Comparison of ENCODE assay signal across 21 cellular contexts in the genomic region with DNA sequence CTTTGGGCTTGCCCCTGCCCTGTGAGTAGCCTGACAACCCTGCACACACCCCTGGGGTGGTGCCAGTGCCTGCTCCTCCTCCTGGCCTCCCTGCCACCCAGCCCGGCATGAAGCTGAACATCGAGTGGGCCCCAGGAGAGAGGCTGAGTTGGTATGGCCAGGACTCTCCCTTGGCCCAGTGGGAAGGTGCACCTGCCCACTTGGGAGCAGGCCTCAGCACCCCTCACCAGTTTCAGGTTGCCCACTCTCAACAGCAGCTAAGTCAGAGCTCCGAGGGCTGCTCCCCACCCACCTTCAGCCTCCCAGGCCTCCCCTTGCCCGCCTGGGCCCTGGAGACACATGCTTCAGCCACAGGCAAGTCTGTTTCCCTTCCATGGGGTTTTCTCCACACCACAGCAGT.
DNase-seq lines count a peak whose midpoint lies in the region; ATAC-seq, FAIRE-seq and TF ChIP-seq lines count a peak whose summit lies in the region.
"Had no signal": no experiment of that assay in that cellular context is flagged by ENCODE, and none has a peak within 500 bp of the region (broad histone marks: within the 10 kb centered on the region; RNA-seq: fewer than 3 reads in every experiment).

No MANE protein-coding gene starts in this region.

- no peak overlapping the region for H2BK20ac ChIP-seq in H1 (ENCODE audit: low read length)

- H3K4ac ChIP-seq in H1 (replicated peaks; ENCODE audit: insufficient read length, low read depth, low read length) = no peak overlapping the region

- no peak overlapping the region for H2AK5ac ChIP-seq in H1 (ENCODE audit: low read depth, low read length)

- TF ChIP-seq CTCF in H1 (IDR thresholded peaks at IDR 0.05; ENCODE audit: control extremely low read depth in 1 of 3, insufficient read depth in 1 of 3, low read depth in 1 of 3, low read length in 3 of 3) (no peak), neural progenitor cell (IDR thresholded peaks at IDR 0.05) (no peak), GM23338 (conservative IDR thresholded peaks at IDR 0.05; ENCODE audit: low read depth in 2 of 2) (no peak)

- H2AFZ ChIP-seq in H1 (ENCODE audit: low read length) (no peak overlapping the region), neural progenitor cell (replicated peaks) (no peak overlapping the region), GM23338 (no peak overlapping the region)

- peak overlapping the region; percentile 19; the same call in 1 of the 2 replicates for H3K18ac ChIP-seq in H1 (ENCODE audit: extremely low read depth, low read length)

- no peak for TF ChIP-seq RAD21 in H1 (IDR thresholded peaks at IDR 0.05 in 1 of 2, conservative IDR thresholded peaks at IDR 0.05 in 1 of 2; ENCODE audit: low read depth in 2 of 2, low read length in 2 of 2)

- intact Hi-C loops in activated CD4-positive, alpha-beta memory T cell treated with anti-CD3 and anti-CD28 coated beads for 36 hours (cut with micrococcal nuclease) = no loop called here

- H3K4me3 Mint-ChIP-seq in neural progenitor cell (no peak overlapping the region), GM23338 (no peak overlapping the region)
- H3K4me3 Mint-ChIP-seq in activated CD4-positive, alpha-beta memory T cell treated with anti-CD3 and anti-CD28 coated beads for 36 hours = no peak overlapping the region
- H3K4me3 Mint-ChIP-seq: naive thymus-derived CD8-positive, alpha-beta T cell had no signal

- H2BK12ac ChIP-seq in H1 (ENCODE audit: low read depth, low read length) = no peak overlapping the region

- H3K9me2 ChIP-seq in GM23338 (ENCODE audit: insufficient read depth) = no peaks in the 10 kb centered on the region

- 92% methylated on average over 4 of the region's 4 CpGs; no CpG with 5 or more reads in 1 of the 2 experiments for WGBS in H1 (ENCODE audit: extremely low coverage in 1 of 2, insufficient coverage in 1 of 2, insufficient read length in 1 of 2, insufficient replicate concordance in 2 of 2, low coverage in 1 of 2, low lambda C conversion rate in 2 of 2, missing lambda C conversion rate in 1 of 2), 2 experiments

- H3K9me3 Mint-ChIP-seq in neural progenitor cell (no peaks in the 10 kb centered on the region), GM23338 (no peaks in the 10 kb centered on the region)
- no peaks in the 10 kb centered on the region for H3K9me3 Mint-ChIP-seq in activated CD4-positive, alpha-beta memory T cell treated with anti-CD3 and anti-CD28 coated beads for 36 hours
- H3K9me3 Mint-ChIP-seq: naive thymus-derived CD8-positive, alpha-beta T cell had no signal

- H3K27ac Mint-ChIP-seq in neural progenitor cell = peak overlapping the region; percentile 12
- H3K27ac Mint-ChIP-seq in activated CD4-positive, alpha-beta memory T cell treated with anti-CD3 and anti-CD28 coated beads for 36 hours = no peak overlapping the region
- H3K27ac Mint-ChIP-seq in GM23338 = no peak overlapping the region
- H3K27ac Mint-ChIP-seq: naive thymus-derived CD8-positive, alpha-beta T cell had no signal

- TF ChIP-seq POLR2A in H1 (IDR thresholded peaks at IDR 0.05; ENCODE audit: control extremely low read depth in 1 of 2, low read depth in 2 of 2, low read length in 2 of 2) (no peak), GM12891 (IDR thresholded peaks at IDR 0.05; ENCODE audit: low read depth, low read length) (no peak)

- H2BK120ac ChIP-seq in H1 (replicated peaks; ENCODE audit: low read depth, low read length) = no peak overlapping the region

- H3K27ac ChIP-seq in H1 (ENCODE audit: low read depth, low read length) (no peak overlapping the region), neural progenitor cell (no peak overlapping the region), stomach smooth muscle (ENCODE audit: low read length) (peak overlapping the region; percentile 88), GM23338 (ENCODE audit: low read depth) (no peak overlapping the region)
- H3K27ac ChIP-seq: C4-2B, KMS-11, vagina had no signal

- no peak overlapping the region for H4K91ac ChIP-seq in H1 (replicated peaks; ENCODE audit: insufficient read length, low read length)

- H3K36me3 ChIP-seq in H1 (ENCODE audit: control insufficient read depth in 2 of 4, insufficient read depth in 4 of 4, low read length in 3 of 4) (no peaks in the 10 kb centered on the region), neural progenitor cell (no peaks in the 10 kb centered on the region), stomach smooth muscle (ENCODE audit: control insufficient read depth in 2 of 2, insufficient read depth in 2 of 2, low read length in 2 of 2) (no peaks in the 10 kb centered on the region), GM23338 (ENCODE audit: insufficient read depth) (no peaks in the 10 kb centered on the region)
- H3K36me3 ChIP-seq: breast epithelium, heart left ventricle, vagina had no signal

- no peak overlapping the region; the same call in 1 of the 2 replicates for H2BK15ac ChIP-seq in H1 (ENCODE audit: low read length)

- H4K20me1 ChIP-seq in H1 (replicated peaks in 1 of 2; ENCODE audit: control insufficient read depth in 1 of 2, insufficient read depth in 2 of 2, low read length in 2 of 2) (no peaks in the 10 kb centered on the region), neural progenitor cell (ENCODE audit: low read depth) (no peaks in the 10 kb centered on the region), GM23338 (replicated peaks; ENCODE audit: insufficient read depth) (no peaks in the 10 kb centered on the region)

- FAIRE-seq in H1 (lab: Jason Lieb, UNC) (no peak), GM12891 (lab: Jason Lieb, UNC) (no peak)
- FAIRE-seq: D721Med, H54 had no signal

- H3K4me1 Mint-ChIP-seq in neural progenitor cell = peaks cover 63% of the 10 kb centered on the region
- H3K4me1 Mint-ChIP-seq in activated CD4-positive, alpha-beta memory T cell treated with anti-CD3 and anti-CD28 coated beads for 36 hours (ENCODE audit: low read depth) = no peaks in the 10 kb centered on the region
- H3K4me1 Mint-ChIP-seq in GM23338 = peaks cover 11% of the 10 kb centered on the region
- H3K4me1 Mint-ChIP-seq: naive thymus-derived CD8-positive, alpha-beta T cell had no signal

- CTCF ChIA-PET in H1 (lab: Charles Lee; ENCODE audit: partially characterized antibody) = interaction anchor here (1.1 to 2.4 kb wide), 5 partner anchors 16 to 65 kb away, joined by 3 to 12 read pairs (median 4); no protein-coding TSS in a partner anchor
- CTCF ChIA-PET in activated CD4-positive, alpha-beta memory T cell treated with anti-CD3 and anti-CD28 coated beads for 36 hours (lab: Charles Lee) = no interaction called here

- ATAC-seq in HG02885 (IDR thresholded peaks at IDR 0.05; ENCODE audit: poor library complexity, unreplicated experiment) (peak; percentile 18), GM23338 (no peak)
- ATAC-seq: naive thymus-derived CD8-positive, alpha-beta T cell; Right ventricle myocardium inferior had no signal

- POLR2A ChIA-PET in H1 (lab: Charles Lee; ENCODE audit: partially characterized antibody) = interaction anchor here (0.6 kb wide), 1 partner anchor 588 kb away, joined by 3 read pairs; no protein-coding TSS in a partner anchor
- POLR2A ChIA-PET in activated CD4-positive, alpha-beta memory T cell treated with anti-CD3 and anti-CD28 coated beads for 36 hours (lab: Charles Lee) = no interaction called here

- no peak overlapping the region for H3K23ac ChIP-seq in H1 (ENCODE audit: insufficient read length)

- H3K9ac ChIP-seq in H1 (replicated peaks in 1 of 4; ENCODE audit: extremely low read depth in 1 of 4, low read depth in 3 of 4, low read length in 3 of 4) (no peak overlapping the region), neural progenitor cell (no peak overlapping the region), stomach smooth muscle (ENCODE audit: low read length in 2 of 2) (no peak overlapping the region)
- H3K9ac ChIP-seq: KMS-11 had no signal

- H3K79me2 ChIP-seq in H1 (ENCODE audit: control insufficient read depth in 1 of 2, insufficient read depth in 2 of 2, low read length in 2 of 2) = no peaks in the 10 kb centered on the region
- H3K79me2 ChIP-seq in neural progenitor cell (ENCODE audit: low read depth) = no peaks in the 10 kb centered on the region
- no peaks in the 10 kb centered on the region for H3K79me2 ChIP-seq in GM23338 (replicated peaks; ENCODE audit: insufficient read depth)

- no peak overlapping the region for H3K4me2 ChIP-seq in H1 (ENCODE audit: insufficient read depth in 1 of 2, low read depth in 2 of 2, low read length in 2 of 2)
- no peak overlapping the region for H3K4me2 ChIP-seq in neural progenitor cell
- no peak overlapping the region for H3K4me2 ChIP-seq in GM23338
- H3K4me2 ChIP-seq: KMS-11 had no signal

- no peaks in the 10 kb centered on the region for H3F3A ChIP-seq in neural progenitor cell (ENCODE audit: low read depth)
- no peaks in the 10 kb centered on the region for H3F3A ChIP-seq in GM23338 (replicated peaks; ENCODE audit: low read depth)

- DNase-seq in H1 (ENCODE audit: low read depth in 1 of 2, low spot score in 2 of 2) (no peak), neural progenitor cell (ENCODE audit: low spot score) (no peak), GM12891 (ENCODE audit: insufficient read length, low spot score) (no peak), GM23338 (ENCODE audit: low spot score) (no peak), NOMO-1 treated with DMSO at 0.1 percent for 48 hours (lab: John Stamatoyannopoulos, UW; ENCODE audit: unreplicated experiment) (no peak)
- DNase-seq in activated CD4-positive, alpha-beta memory T cell treated with anti-CD3 and anti-CD28 coated beads for 36 hours = no peak
- DNase-seq: activated CD4-positive, alpha-beta T cell treated with anti-CD3 and anti-CD28 coated beads, Interleukin-2, amount 50 U/mL, for 48 hours; activated CD4-positive, CD25-positive, alpha-beta regulatory T cell; activated naive CD4-positive, alpha-beta T cell; heart left ventricle; naive thymus-derived CD8-positive, alpha-beta T cell; NCI-H82 had no signal

- H3K4me1 ChIP-seq in H1 (replicated peaks in 1 of 4; ENCODE audit: control insufficient read depth in 3 of 4, insufficient read depth in 4 of 4, low read length in 3 of 4) (peaks cover 0 to 3% (median 0%) of the 10 kb centered on the region in 4 experiments; a peak in 1 of 7 replicates), neural progenitor cell (peaks cover 9% of the 10 kb centered on the region), stomach smooth muscle (ENCODE audit: control insufficient read depth, insufficient read depth, low read length) (peaks cover 51% of the 10 kb centered on the region), GM23338 (ENCODE audit: insufficient read depth) (no peaks in the 10 kb centered on the region)
- H3K4me1 ChIP-seq: breast epithelium had no signal

- H3K4me3 ChIP-seq in H1 (ENCODE audit: extremely low read depth in 1 of 4, insufficient read depth in 2 of 4, low read depth in 3 of 4, low read length in 4 of 4) (no peak overlapping the region), neural progenitor cell (no peak overlapping the region), stomach smooth muscle (ENCODE audit: low read length in 2 of 2) (no peak overlapping the region), GM23338 (no peak overlapping the region)
- H3K4me3 ChIP-seq: breast epithelium, heart left ventricle, vagina had no signal

- no peak overlapping the region for H4K5ac ChIP-seq in H1 (ENCODE audit: insufficient read length, low read depth, low read length)

- H3K23me2 ChIP-seq in H1 (ENCODE audit: low read depth, low read length) = no peaks in the 10 kb centered on the region

- H3K9me3 ChIP-seq in H1 (ENCODE audit: insufficient read depth in 2 of 2, low read depth in 1 of 2, low read length in 1 of 2) = no peaks in the 10 kb centered on the region
- no peaks in the 10 kb centered on the region for H3K9me3 ChIP-seq in neural progenitor cell (ENCODE audit: low read depth)
- H3K9me3 ChIP-seq in stomach smooth muscle (ENCODE audit: control insufficient read depth in 2 of 2, low read length in 2 of 2) = no peaks in the 10 kb centered on the region
- H3K9me3 ChIP-seq: breast epithelium, heart left ventricle, vagina had no signal

- no peak overlapping the region for H3K14ac ChIP-seq in H1 (ENCODE audit: insufficient read length)

- H3K27me3 Mint-ChIP-seq in neural progenitor cell (ENCODE audit: insufficient read depth, low read depth) (peaks cover 8% of the 10 kb centered on the region), GM23338 (ENCODE audit: insufficient read depth, low read depth, poor library complexity) (no peaks in the 10 kb centered on the region)
- no peaks in the 10 kb centered on the region for H3K27me3 Mint-ChIP-seq in activated CD4-positive, alpha-beta memory T cell treated with anti-CD3 and anti-CD28 coated beads for 36 hours

- H3K27me3 ChIP-seq in H1 (replicated peaks in 1 of 4; ENCODE audit: control insufficient read depth in 3 of 4, extremely low read depth in 1 of 4, insufficient read depth in 3 of 4, low read length in 3 of 4) (no peaks in the 10 kb centered on the region), neural progenitor cell (no peaks in the 10 kb centered on the region), stomach smooth muscle (ENCODE audit: control insufficient read depth in 1 of 2, insufficient read depth in 2 of 2, low read length in 2 of 2) (no peaks in the 10 kb centered on the region), GM23338 (ENCODE audit: insufficient read depth) (no peaks in the 10 kb centered on the region)
- H3K27me3 ChIP-seq: breast epithelium, heart left ventricle, vagina had no signal

- H3K56ac ChIP-seq in H1 (replicated peaks; ENCODE audit: insufficient read length, low read depth, low read length) = no peak overlapping the region

- TF ChIP-seq EP300 in H1 (IDR thresholded peaks at IDR 0.05; ENCODE audit: borderline replicate concordance in 1 of 2, low read depth in 2 of 2, low read length in 2 of 2) = no peak

- no peak overlapping the region for H4K8ac ChIP-seq in H1 (ENCODE audit: extremely low read depth, insufficient read depth, low read length)

- H3K79me1 ChIP-seq in H1 (ENCODE audit: low read depth, low read length) = no peaks in the 10 kb centered on the region

- H2BK5ac ChIP-seq in H1 (ENCODE audit: low read depth, low read length) = 0 out of 2 replicates have a peak overlapping the region, but pooled peaks have one; percentile 24

- H3K36me3 Mint-ChIP-seq in neural progenitor cell = peaks cover 3% of the 10 kb centered on the region
- no peaks in the 10 kb centered on the region for H3K36me3 Mint-ChIP-seq in activated CD4-positive, alpha-beta memory T cell treated with anti-CD3 and anti-CD28 coated beads for 36 hours
- H3K36me3 Mint-ChIP-seq in GM23338 (ENCODE audit: low read depth) = no peaks in the 10 kb centered on the region
- H3K36me3 Mint-ChIP-seq: naive thymus-derived CD8-positive, alpha-beta T cell had no signal
